In the genomic region with DNA sequence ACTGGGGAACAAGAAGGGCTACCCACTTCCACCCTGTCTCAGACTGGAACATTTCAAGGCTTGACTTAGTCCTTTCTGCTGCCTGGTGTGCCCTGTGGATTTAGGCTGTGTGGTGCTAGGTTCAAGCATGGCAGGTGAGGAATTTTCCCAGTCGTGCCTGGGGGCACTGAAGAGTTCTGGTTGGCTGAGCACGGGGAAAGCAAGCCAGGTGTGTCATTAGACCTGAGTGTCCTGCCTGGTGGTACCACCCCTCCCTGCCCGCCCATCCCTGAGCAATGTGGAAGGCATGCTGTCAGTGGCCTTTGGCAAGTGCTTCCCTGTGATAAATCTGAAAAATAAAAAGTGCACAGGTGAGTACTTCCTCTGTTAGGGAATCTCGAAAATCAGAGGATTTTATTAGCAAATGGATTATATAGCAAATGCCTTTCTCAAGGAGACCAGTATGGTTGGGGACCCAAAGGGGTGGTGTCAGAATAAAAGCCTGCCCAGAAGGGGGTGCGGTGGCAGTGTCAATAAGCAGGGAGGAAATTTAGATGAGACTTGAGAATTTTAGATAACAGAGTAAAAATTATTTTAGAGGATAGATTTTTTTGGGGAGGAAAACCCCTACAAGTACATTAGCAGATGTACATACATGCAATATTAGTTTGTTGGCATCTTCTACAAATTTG, we compare ENCODE assay signal across 12 cellular contexts. TPM values are rescaled to one million over a fixed set of nuclear protein-coding genes. Genes with fewer than 3 reads are reported as not detected.
A peak's percentile ranks its signal among the peaks of the same experiment; 100 is the strongest.
DNase-seq lines count a peak whose midpoint lies in the region; ATAC-seq lines count a peak whose summit lies in the region.
"Had no signal": no experiment of that assay in that cellular context is flagged by ENCODE, and none has a peak within 500 bp of the region (broad histone marks: within the 10 kb centered on the region; RNA-seq: fewer than 3 reads in every experiment).

No MANE protein-coding gene starts in this region.

- H3K4me3 ChIP-seq in esophagus (ENCODE audit: low read depth in 1 of 2, low read length in 2 of 2) = no peak overlapping the region
- H3K4me3 ChIP-seq in skeletal muscle tissue (ENCODE audit: low read length in 3 of 3) = no peak overlapping the region

- DNase-seq in DMS153 (lab: John Stamatoyannopoulos, UW) = peak; percentile 43
- DNase-seq in DMS153 treated with DMSO at 0.1 percent for 48 hours (lab: John Stamatoyannopoulos, UW; ENCODE audit: unreplicated experiment) = no peak
- peak; percentile 66 for DNase-seq in NCI-H510A treated with DMSO at 0.1 percent for 48 hours (lab: John Stamatoyannopoulos, UW)
- no peak for DNase-seq in mucosa of gallbladder (ENCODE audit: low spot score)
- no peak for DNase-seq in activated CD8-positive, alpha-beta memory T cell treated with anti-CD3 and anti-CD28 coated beads, Interleukin-2, amount 10 ng/mL, durations not matched to agents 7 days and 5 days
- DNase-seq: effector CD8-positive, alpha-beta T cell; hypothalamus; midbrain had no signal

- H3K9ac ChIP-seq in skeletal muscle tissue (ENCODE audit: low read depth in 1 of 3, low read length in 3 of 3) = peak overlapping the region in 1 of 3 donors; percentile 35

- no peaks in the 10 kb centered on the region for H3K9me3 ChIP-seq in esophagus (ENCODE audit: control insufficient read depth in 2 of 2, insufficient read depth in 1 of 2, low read depth in 1 of 2, low read length in 1 of 2)
- no peaks in the 10 kb centered on the region for H3K9me3 ChIP-seq in skeletal muscle tissue (ENCODE audit: control insufficient read depth in 3 of 3, low read length in 3 of 3)

- peaks cover 79% of the 10 kb centered on the region for H3K27me3 Mint-ChIP-seq in activated CD8-positive, alpha-beta memory T cell treated with anti-CD3 and anti-CD28 coated beads, Interleukin-2, amount 10 ng/mL, durations not matched to agents 7 days and 5 days

- no peaks in the 10 kb centered on the region for H3K9me3 Mint-ChIP-seq in activated CD8-positive, alpha-beta memory T cell treated with anti-CD3 and anti-CD28 coated beads, Interleukin-2, amount 10 ng/mL, durations not matched to agents 7 days and 5 days (ENCODE audit: low read depth)

- H3K27ac Mint-ChIP-seq in activated CD8-positive, alpha-beta memory T cell treated with anti-CD3 and anti-CD28 coated beads, Interleukin-2, amount 10 ng/mL, durations not matched to agents 7 days and 5 days = no peak overlapping the region

- H3K4me1 Mint-ChIP-seq in activated CD8-positive, alpha-beta memory T cell treated with anti-CD3 and anti-CD28 coated beads, Interleukin-2, amount 10 ng/mL, durations not matched to agents 7 days and 5 days = peaks cover 8% of the 10 kb centered on the region

- no peak for ATAC-seq in GM21528 (IDR thresholded peaks at IDR 0.05; ENCODE audit: low FRiP score, unreplicated experiment)
- ATAC-seq in activated CD8-positive, alpha-beta memory T cell treated with anti-CD3 and anti-CD28 coated beads, Interleukin-2, amount 10 ng/mL, durations not matched to agents 7 days and 5 days = no peak

- H3K36me3 ChIP-seq in esophagus (ENCODE audit: control insufficient read depth in 2 of 2, insufficient read depth in 2 of 2, low read length in 1 of 2) (no peaks in the 10 kb centered on the region), skeletal muscle tissue (ENCODE audit: control insufficient read depth in 3 of 3, insufficient read depth in 3 of 3, low read length in 3 of 3) (no peaks in the 10 kb centered on the region)

- no peaks in the 10 kb centered on the region for H3K36me3 Mint-ChIP-seq in activated CD8-positive, alpha-beta memory T cell treated with anti-CD3 and anti-CD28 coated beads, Interleukin-2, amount 10 ng/mL, durations not matched to agents 7 days and 5 days

- WGBS in esophagus, 2 donors = 54 to 67% methylated on average over 5 of the region's 5 CpGs

- H3K4me1 ChIP-seq in esophagus (ENCODE audit: control insufficient read depth in 2 of 2, insufficient read depth in 2 of 2, low read length in 1 of 2) = peaks cover 0 to 9% of the 10 kb centered on the region in 2 donors
- peaks cover 62 to 73% (median 69%) of the 10 kb centered on the region in 3 donors for H3K4me1 ChIP-seq in skeletal muscle tissue (ENCODE audit: control insufficient read depth in 3 of 3, insufficient read depth in 3 of 3, low read length in 3 of 3)

- H3K27me3 ChIP-seq in esophagus (ENCODE audit: control insufficient read depth in 1 of 2, insufficient read depth in 2 of 2, low read length in 2 of 2) (no peaks in the 10 kb centered on the region), skeletal muscle tissue (ENCODE audit: control insufficient read depth in 3 of 3, insufficient read depth in 3 of 3, low read length in 3 of 3) (no peaks in the 10 kb centered on the region)

- CTCF ChIA-PET in activated CD8-positive, alpha-beta memory T cell treated with anti-CD3 and anti-CD28 coated beads, Interleukin-2, amount 10 ng/mL, durations not matched to agents 7 days and 5 days (lab: Charles Lee) = no interaction called here

- H3K27ac ChIP-seq in esophagus (ENCODE audit: low read depth in 2 of 2, low read length in 1 of 2) = peak overlapping the region; percentile 59 to 86
- H3K27ac ChIP-seq in skeletal muscle tissue (ENCODE audit: low read depth, low read length) = peak overlapping the region; percentile 98
- H3K27ac ChIP-seq: 22Rv1 had no signal

- no peak overlapping the region for H3K4me3 Mint-ChIP-seq in activated CD8-positive, alpha-beta memory T cell treated with anti-CD3 and anti-CD28 coated beads, Interleukin-2, amount 10 ng/mL, durations not matched to agents 7 days and 5 days

RNA-seq across cellular contexts. Expression of a gene that starts 22.8 kb away (rescaled TPM):
- polyA plus RNA-seq in esophagus = 10 to 100 TPM; 10.4 to 11.2 TPM
- total RNA-seq in skeletal muscle tissue = 55.3 TPM
- 88.8 TPM for total RNA-seq in mucosa of gallbladder
- under 1 TPM; 0.18 to 0.26 TPM for total RNA-seq in activated CD8-positive, alpha-beta memory T cell treated with anti-CD3 and anti-CD28 coated beads, Interleukin-2, amount 10 ng/mL, durations not matched to agents 7 days and 5 days

Comparison
In these comparisons a context has a peak if more than half of its experiments do, and no peak if none do; other contexts are left out.
1. DNase-seq: peak in DMS153 (single experiment) and NCI-H510A treated with DMSO at 0.1 percent for 48 hours (single experiment); none in DMS153 treated with DMSO at 0.1 percent for 48 hours (single experiment), mucosa of gallbladder (single experiment) and activated CD8-positive, alpha-beta memory T cell treated with anti-CD3 and anti-CD28 coated beads, Interleukin-2, amount 10 ng/mL, durations not matched to agents 7 days and 5 days (single experiment).
2. RNA of a gene that starts 22.8 kb away (total RNA-seq): 88.8 TPM in mucosa of gallbladder (single experiment) and 55.3 TPM in skeletal muscle tissue (single experiment); 0.18 to 0.26 TPM in activated CD8-positive, alpha-beta memory T cell treated with anti-CD3 and anti-CD28 coated beads, Interleukin-2, amount 10 ng/mL, durations not matched to agents 7 days and 5 days; every median in the first group is over 10 times any median in the second.